ENCODE assay signal across 8 cellular contexts in genomic region chr5:71455427-71456361, GRCh38. TPM values are rescaled to one million over a fixed set of nuclear protein-coding genes. Genes with fewer than 3 reads are reported as not detected.
DNase-seq lines count a peak whose midpoint lies in the region; ATAC-seq, FAIRE-seq and TF ChIP-seq lines count a peak whose summit lies in the region.

Gene BDP1, plus strand, starts transcription at chr5:71455651. Its CDS starts 227 bp downstream, at chr5:71455878.

- H3K4me3 Mint-ChIP-seq in Caco-2 (ENCODE audit: unreplicated experiment) = peak within 1 kb of the TSS; percentile 93
- H3K4me3 Mint-ChIP-seq in effector memory CD8-positive, alpha-beta T cell = peak within 1 kb of the TSS; percentile 91 to 96

- peak; percentile 96 for FAIRE-seq in HTR-8/SVneo (lab: Jason Lieb, UNC)

- POLR2A ChIA-PET in Caco-2 (lab: Charles Lee) = interaction anchor here (0.5 kb wide), 1 partner anchor 131 kb away, joined by 3 read pairs; the partner anchor contains the start of gene MCCC2

- peak in 1 of 2 experiments; percentile 31 for TF ChIP-seq CTCF in Caco-2 (IDR thresholded peaks at IDR 0.05; ENCODE audit: insufficient read depth in 1 of 2, low read depth in 1 of 2, low read length in 1 of 2, severe bottlenecking in 1 of 2, unreplicated experiment in 1 of 2)

- peaks cover 3% of the 10 kb centered on the region for H3K27me3 Mint-ChIP-seq in Caco-2 (ENCODE audit: insufficient read depth, unreplicated experiment)
- peaks cover 12 to 18% of the 10 kb centered on the region in 2 donors for H3K27me3 Mint-ChIP-seq in effector memory CD8-positive, alpha-beta T cell

- peaks cover 8% of the 10 kb centered on the region for H3K4me1 Mint-ChIP-seq in Caco-2 (ENCODE audit: low read depth, unreplicated experiment)
- peaks cover 16 to 18% of the 10 kb centered on the region in 2 donors for H3K4me1 Mint-ChIP-seq in effector memory CD8-positive, alpha-beta T cell (ENCODE audit: low read depth in 2 of 2)

- BruUV-seq in Caco-2 (replicated peaks; lab: Mats Ljungman, UMichigan) = TSS peak; percentile 54

- H3K9me3 ChIP-seq in Caco-2 = no peaks in the 10 kb centered on the region

- no peaks in the 10 kb centered on the region for H3K27me3 ChIP-seq in Caco-2 (replicated peaks; ENCODE audit: control insufficient read depth, insufficient read depth, low read length)

- peak within 1 kb of the TSS; percentile 54 for H3K4me3 ChIP-seq in Caco-2 (ENCODE audit: low read depth, low read length)

- H3K36me3 ChIP-seq in Caco-2 (ENCODE audit: control insufficient read depth, insufficient read depth, low read length) = peaks cover 3% of the 10 kb centered on the region

- H3K27ac Mint-ChIP-seq in Caco-2 (ENCODE audit: unreplicated experiment) = peak within 1 kb of the TSS; percentile 98
- H3K27ac Mint-ChIP-seq in effector memory CD8-positive, alpha-beta T cell = peak within 1 kb of the TSS; percentile 96 to 99

- intact Hi-C loops in Caco-2 (cut with micrococcal nuclease; ENCODE audit: unreplicated experiment) = no loop called here

- no peaks in the 10 kb centered on the region for H3K9me3 Mint-ChIP-seq in Caco-2 (ENCODE audit: unreplicated experiment)
- no peaks in the 10 kb centered on the region for H3K9me3 Mint-ChIP-seq in effector memory CD8-positive, alpha-beta T cell

- peak; percentile 87 for ATAC-seq in GM21367 (IDR thresholded peaks at IDR 0.05; ENCODE audit: unreplicated experiment)
- ATAC-seq in effector memory CD8-positive, alpha-beta T cell (replicated peaks) = peak; percentile 89

- DNase-seq in Caco-2 (peak; percentile 95 to 96), HTR-8/SVneo (ENCODE audit: insufficient read length, low spot score) (peak; percentile 92), NOMO-1 treated with DMSO at 0.1 percent for 48 hours (lab: John Stamatoyannopoulos, UW; ENCODE audit: unreplicated experiment) (peak; percentile 86), medulla oblongata (ENCODE audit: extremely low spot score) (peak; percentile 96)
- peak; percentile 94 to 95 for DNase-seq in activated CD8-positive, alpha-beta memory T cell treated with anti-CD3 and anti-CD28 coated beads for 4 hours (ENCODE audit: low read depth in 2 of 2)
- DNase-seq in effector memory CD8-positive, alpha-beta T cell = peak; percentile 98 to 99 (median 99)
- DNase-seq in stimulated activated CD8-positive, alpha-beta memory T cell treated with anti-CD3 and anti-CD28 coated beads, Interleukin-12 subunit alpha, Interleukin-12 subunit beta, amount 100 ng/mL, for 1 hour (ENCODE audit: low read depth) = peak; percentile 97

- no peaks in the 10 kb centered on the region for H3K4me1 ChIP-seq in Caco-2

- H3K36me3 Mint-ChIP-seq in Caco-2 (ENCODE audit: insufficient read depth, unreplicated experiment) = peaks cover 45% of the 10 kb centered on the region
- peaks cover 40% of the 10 kb centered on the region for H3K36me3 Mint-ChIP-seq in effector memory CD8-positive, alpha-beta T cell (ENCODE audit: insufficient read depth)

- CTCF ChIA-PET in Caco-2 (lab: Charles Lee) = no interaction called here

RNA-seq across cellular contexts. Expression of gene BDP1, which starts in this region (rescaled TPM):
- 27.5 and 30.5 TPM in 2 replicates for total RNA-seq in Caco-2 (2022)

Comparison
In these comparisons a context has a peak if more than half of its experiments do, and no peak if none do; other contexts are left out.
1. Peak in every context shown above with its lines: DNase-seq, ATAC-seq and H3K4me3 ChIP-seq.